Comparison of ENCODE assay signal across 10 cellular contexts in genomic region chr9:136512651-136513066, GRCh38. TPM values are rescaled to one million over a fixed set of nuclear protein-coding genes. Genes with fewer than 3 reads are reported as not detected.
A peak's percentile ranks its signal among the peaks of the same experiment; 100 is the strongest.
DNase-seq lines count a peak whose midpoint lies in the region; ATAC-seq and TF ChIP-seq lines count a peak whose summit lies in the region.
"Had no signal": no experiment of that assay in that cellular context is flagged by ENCODE, and none has a peak within 500 bp of the region (broad histone marks: within the 10 kb centered on the region; RNA-seq: fewer than 3 reads in every experiment).

No MANE protein-coding gene starts in this region.

- H3K9me3 Mint-ChIP-seq in natural killer cell = no peaks in the 10 kb centered on the region

- peak overlapping the region; percentile 11 for H3K27ac ChIP-seq in colonic mucosa

- H3K27me3 ChIP-seq in colonic mucosa = no peaks in the 10 kb centered on the region

- in situ Hi-C loops in ACHN (cut with HindIII; ENCODE audit: low pct_ligation_motif_present, low pct_unique_long_range_greater_than_20kb, low sequenced_read_pairs) = no loop called here

- no peaks in the 10 kb centered on the region for H3K4me1 Mint-ChIP-seq in natural killer cell

- H3K9me3 ChIP-seq in colonic mucosa = no peaks in the 10 kb centered on the region

- no peak overlapping the region for H3K4me3 ChIP-seq in colonic mucosa

- H3K4me1 ChIP-seq in colonic mucosa = no peaks in the 10 kb centered on the region

- no peaks in the 10 kb centered on the region for H3K27me3 Mint-ChIP-seq in natural killer cell (ENCODE audit: low read depth in 2 of 2)

- H3K4me3 Mint-ChIP-seq in natural killer cell = no peak overlapping the region

- intact Hi-C loops in colonic mucosa (cut with DNase I) (no loop called here), natural killer cell (cut with micrococcal nuclease) (no loop called here)

- no peak overlapping the region for H3K27ac Mint-ChIP-seq in natural killer cell

- ATAC-seq in natural killer cell = peak; percentile 56 to 82 (median 79)
- ATAC-seq in HG03432 (IDR thresholded peaks at IDR 0.05; ENCODE audit: unreplicated experiment) = no peak

- peaks cover 54% of the 10 kb centered on the region for H3K36me3 ChIP-seq in colonic mucosa

- H3K36me3 Mint-ChIP-seq in natural killer cell = no peaks in the 10 kb centered on the region

- TF ChIP-seq CTCF in colonic mucosa (IDR thresholded peaks at IDR 0.05) (no peak), natural killer cell (IDR thresholded peaks at IDR 0.05) (no peak)

- DNase-seq in ACHN (peak; percentile 6), NAMALWA (ENCODE audit: low spot score) (peak; percentile 19), colonic mucosa (peak; percentile 57), natural killer cell (no peak), NOMO-1 treated with dmso at 0.1 percent for 144 hours (lab: John Stamatoyannopoulos, UW; ENCODE audit: unreplicated experiment) (no peak), COLO668 (lab: John Stamatoyannopoulos, UW; ENCODE audit: unreplicated experiment) (no peak), LoVo (ENCODE audit: low spot score) (no peak)
- DNase-seq: DMS 273 treated with DMSO at 0.1 percent for 48 hours, NCI-H1105 treated with DMSO at 0.1 percent for 48 hours had no signal

- H3K9ac ChIP-seq in colonic mucosa (ENCODE audit: low read depth in 2 of 2, low read length in 2 of 2) = no peak overlapping the region

RNA-seq across cellular contexts. Expression of gene SEC16A, which starts 29.8 kb away (rescaled TPM):
- total RNA-seq in colonic mucosa = 100 to 1,000 TPM in 1 of 2 donors, 10 to 100 TPM in 1; 66.2 to 104 TPM
- total RNA-seq in natural killer cell = 10 to 100 TPM; 84.3 to 89.0 (median 87.1) TPM

RNA-seq across cellular contexts. Expression of gene NOTCH1, which starts 33.2 kb away (rescaled TPM):
- total RNA-seq in colonic mucosa = 10 to 100 TPM; 49.3 to 99.4 TPM
- 100 to 1,000 TPM; 126 to 228 (median 192) TPM for total RNA-seq in natural killer cell

Comparison
In these comparisons a context has a peak if more than half of its experiments do, and no peak if none do; other contexts are left out.
1. DNase-seq: peak in ACHN (single experiment), NAMALWA (single experiment) and colonic mucosa (single experiment); none in natural killer cell (single experiment), NOMO-1 treated with dmso at 0.1 percent for 144 hours (single experiment), COLO668 (single experiment) and LoVo (single experiment).